Comparison of ENCODE assay signal across 12 cellular contexts in the genomic region with DNA sequence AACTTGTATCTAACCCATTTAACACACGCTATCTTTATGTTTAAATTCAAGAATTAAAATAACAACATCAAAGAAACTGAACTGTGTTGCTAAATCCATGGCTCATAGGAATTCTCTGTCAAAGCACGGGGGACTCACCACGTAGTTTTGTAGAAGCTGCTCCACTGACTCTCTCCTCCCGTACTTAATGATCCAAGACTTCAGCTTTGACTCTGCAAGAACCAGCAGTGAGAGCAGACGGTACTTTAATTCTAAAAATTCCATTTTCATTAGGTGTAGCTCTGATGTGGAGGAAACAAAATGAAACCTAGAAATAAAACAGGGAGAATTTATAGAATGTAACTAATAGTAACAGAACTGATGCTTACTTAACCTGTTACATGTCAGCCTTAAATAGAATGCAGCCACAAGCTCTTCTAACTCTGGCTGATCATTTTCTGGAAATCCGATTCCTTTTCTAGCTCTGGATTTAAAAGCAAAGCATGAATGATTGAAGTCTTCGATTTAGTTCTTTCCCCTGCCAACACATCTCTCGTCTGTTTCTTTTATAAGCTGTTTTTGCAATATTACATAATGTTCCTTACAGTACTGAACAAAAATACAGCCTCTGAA.
DNase-seq lines count a peak whose midpoint lies in the region; ATAC-seq and TF ChIP-seq lines count a peak whose summit lies in the region.
"Had no signal": no experiment of that assay in that cellular context is flagged by ENCODE, and none has a peak within 500 bp of the region (broad histone marks: within the 10 kb centered on the region; RNA-seq: fewer than 3 reads in every experiment).

No MANE protein-coding gene starts in this region.

- H3K27ac Mint-ChIP-seq in MCF 10A (ENCODE audit: low read depth, unreplicated experiment): no peak overlapping the region

- H3K27me3 Mint-ChIP-seq in MCF 10A (ENCODE audit: insufficient read depth, unreplicated experiment): no peaks in the 10 kb centered on the region

- BruUV-seq in PC-9 (replicated peaks; lab: Mats Ljungman, UMichigan) (no TSS peak), MCF 10A (replicated peaks; lab: Mats Ljungman, UMichigan) (no TSS peak)

- H3K36me3 Mint-ChIP-seq in MCF 10A (ENCODE audit: insufficient read depth, unreplicated experiment): no peaks in the 10 kb centered on the region

- H3K27ac ChIP-seq in PC-9 (no peak overlapping the region), fibroblast of lung (ENCODE audit: insufficient read depth, low read length) (peak overlapping the region; percentile 48), Karpas-422 (ENCODE audit: low read length) (no peak overlapping the region)
- H3K27ac ChIP-seq: neutrophil had no signal

- H3K9me3 ChIP-seq in PC-9 (ENCODE audit: insufficient read depth, low read depth): no peaks in the 10 kb centered on the region
- no peaks in the 10 kb centered on the region for H3K9me3 ChIP-seq in fibroblast of lung (ENCODE audit: control insufficient read depth, insufficient read depth, low read depth, low read length)
- no peaks in the 10 kb centered on the region for H3K9me3 ChIP-seq in Karpas-422 (ENCODE audit: low read length)
- H3K9me3 ChIP-seq: neutrophil had no signal

- ATAC-seq in HG02938 (IDR thresholded peaks at IDR 0.05; ENCODE audit: unreplicated experiment): no peak

- H4K20me1 ChIP-seq in PC-9 (ENCODE audit: insufficient read depth) (no peaks in the 10 kb centered on the region), fibroblast of lung (ENCODE audit: control insufficient read depth, extremely low read depth, insufficient read depth, low read length) (no peaks in the 10 kb centered on the region), Karpas-422 (ENCODE audit: insufficient read depth, low read depth, low read length) (no peaks in the 10 kb centered on the region)

- no peak overlapping the region for H3K4me3 Mint-ChIP-seq in MCF 10A (ENCODE audit: unreplicated experiment)

- H3K79me2 ChIP-seq in PC-9 (ENCODE audit: low read depth): no peaks in the 10 kb centered on the region
- H3K79me2 ChIP-seq in fibroblast of lung (ENCODE audit: control insufficient read depth, insufficient read depth, low read length): no peaks in the 10 kb centered on the region
- no peaks in the 10 kb centered on the region for H3K79me2 ChIP-seq in Karpas-422 (ENCODE audit: low read length)

- DNase-seq in ACHN (peak; percentile 80), PC-9 (no peak), fibroblast of lung (ENCODE audit: low read depth in 2 of 2) (peak; percentile 14 to 34), pons (ENCODE audit: low spot score) (peak; percentile 11), Karpas-422 (no peak), DMS 273 (lab: John Stamatoyannopoulos, UW; ENCODE audit: unreplicated experiment) (no peak), MCF 10A (ENCODE audit: unreplicated experiment) (no peak)
- DNase-seq: amniotic stem cell, KG1, NCI-H2107 had no signal

- H3K4me1 ChIP-seq in PC-9 (replicated peaks; ENCODE audit: insufficient read depth): no peaks in the 10 kb centered on the region
- H3K4me1 ChIP-seq in fibroblast of lung (ENCODE audit: control insufficient read depth, extremely low read depth, insufficient read depth, low read length): no peaks in the 10 kb centered on the region
- H3K4me1 ChIP-seq in Karpas-422 (ENCODE audit: low read length): no peaks in the 10 kb centered on the region

- in situ Hi-C loops in ACHN (cut with HindIII; ENCODE audit: low pct_ligation_motif_present, low pct_unique_long_range_greater_than_20kb, low sequenced_read_pairs): no loop called here

- no peaks in the 10 kb centered on the region for H3K27me3 ChIP-seq in PC-9 (ENCODE audit: insufficient read depth, low read depth)
- no peaks in the 10 kb centered on the region for H3K27me3 ChIP-seq in fibroblast of lung (ENCODE audit: control insufficient read depth, insufficient read depth, low read length)
- H3K27me3 ChIP-seq in Karpas-422 (ENCODE audit: low read length): no peaks in the 10 kb centered on the region
- H3K27me3 ChIP-seq: neutrophil had no signal

- CTCF ChIA-PET in PC-9 (lab: Charles Lee) (interaction anchor here (0.6 kb wide), 1 partner anchor 962 kb away, joined by 3 read pairs; no protein-coding TSS in a partner anchor), MCF 10A (lab: Yijun Ruan, JAX) (interaction anchor here (0.6 kb wide), 1 partner anchor 110 kb away, joined by 4 read pairs; no protein-coding TSS in a partner anchor)

- intact Hi-C loops in PC-9 (cut with micrococcal nuclease; ENCODE audit: unreplicated experiment): no loop called here
- intact Hi-C loops in MCF 10A (cut with micrococcal nuclease): no loop called here

- H3K9me2 ChIP-seq in PC-9 (ENCODE audit: insufficient read depth): no peaks in the 10 kb centered on the region
- no peaks in the 10 kb centered on the region for H3K9me2 ChIP-seq in Karpas-422 (replicated peaks; ENCODE audit: insufficient read depth, low read length)

- TF ChIP-seq CTCF in PC-9 (conservative IDR thresholded peaks at IDR 0.05): no peak
- no peak for TF ChIP-seq CTCF in fibroblast of lung (conservative IDR thresholded peaks at IDR 0.05 in 1 of 2, IDR thresholded peaks at IDR 0.05 in 1 of 2; ENCODE audit: low read depth in 1 of 2, low read length in 2 of 2)
- no peak for TF ChIP-seq CTCF in MCF 10A (IDR thresholded peaks at IDR 0.05; ENCODE audit: unreplicated experiment)

- H3K36me3 ChIP-seq in PC-9 (ENCODE audit: low read depth) (no peaks in the 10 kb centered on the region), fibroblast of lung (ENCODE audit: control insufficient read depth, insufficient read depth, low read length) (no peaks in the 10 kb centered on the region), Karpas-422 (ENCODE audit: insufficient read depth, low read length) (no peaks in the 10 kb centered on the region)

- H3K4me3 ChIP-seq in PC-9: no peak overlapping the region
- H3K4me3 ChIP-seq in fibroblast of lung (replicated peaks in 1 of 4; ENCODE audit: control extremely low read depth in 1 of 4, insufficient read depth in 1 of 4, low read depth in 3 of 4, low read length in 4 of 4): peak overlapping the region; percentile 46 to 62 (median 54)
- no peak overlapping the region for H3K4me3 ChIP-seq in Karpas-422 (ENCODE audit: low read length)

- no peaks in the 10 kb centered on the region for H3F3A ChIP-seq in PC-9 (ENCODE audit: insufficient read depth, low read depth)

- POLR2A ChIA-PET in PC-9 (lab: Charles Lee; ENCODE audit: unreplicated experiment) (no interaction called here), MCF 10A (lab: Yijun Ruan, JAX) (interaction anchor here (1.0 to 2.0 kb wide), 2 partner anchors 8 to 13 kb away, joined by 4 to 5 read pairs; no protein-coding TSS in a partner anchor)

- no peaks in the 10 kb centered on the region for H3K4me1 Mint-ChIP-seq in MCF 10A (ENCODE audit: insufficient read depth, unreplicated experiment)

- peak overlapping the region; percentile 7; the same call in 1 of the 2 replicates for H3K4me2 ChIP-seq in PC-9
- H3K4me2 ChIP-seq in fibroblast of lung (ENCODE audit: extremely low read depth, insufficient read depth, low read length): peak overlapping the region; percentile 83
- no peak overlapping the region for H3K4me2 ChIP-seq in Karpas-422 (ENCODE audit: low read depth, low read length, poor library complexity, severe bottlenecking)

- H2AFZ ChIP-seq in PC-9: peak overlapping the region; percentile 43; the same call in 1 of the 2 replicates
- peak overlapping the region; percentile 83 for H2AFZ ChIP-seq in fibroblast of lung (ENCODE audit: low read length)
- H2AFZ ChIP-seq in Karpas-422 (ENCODE audit: low read length): no peak overlapping the region

- no peaks in the 10 kb centered on the region for H3K9me3 Mint-ChIP-seq in MCF 10A (ENCODE audit: unreplicated experiment)

- H3K9ac ChIP-seq in fibroblast of lung (ENCODE audit: insufficient read depth, low read length): no peak overlapping the region
- no peak overlapping the region for H3K9ac ChIP-seq in Karpas-422 (ENCODE audit: low read length)

Comparison
In these comparisons a context has a peak if more than half of its experiments do, and no peak if none do; other contexts are left out.
1. DNase-seq: peak in ACHN (single experiment), fibroblast of lung (2 of 2) and pons (single experiment); none in PC-9 (0 of 2), Karpas-422 (single experiment), DMS 273 (single experiment) and MCF 10A (single experiment).
2. H3K4me3 ChIP-seq: peak in fibroblast of lung (4 of 4); none in PC-9 (single experiment) and Karpas-422 (single experiment).